ENCODE assay signal across 8 cellular contexts in the genomic region with DNA sequence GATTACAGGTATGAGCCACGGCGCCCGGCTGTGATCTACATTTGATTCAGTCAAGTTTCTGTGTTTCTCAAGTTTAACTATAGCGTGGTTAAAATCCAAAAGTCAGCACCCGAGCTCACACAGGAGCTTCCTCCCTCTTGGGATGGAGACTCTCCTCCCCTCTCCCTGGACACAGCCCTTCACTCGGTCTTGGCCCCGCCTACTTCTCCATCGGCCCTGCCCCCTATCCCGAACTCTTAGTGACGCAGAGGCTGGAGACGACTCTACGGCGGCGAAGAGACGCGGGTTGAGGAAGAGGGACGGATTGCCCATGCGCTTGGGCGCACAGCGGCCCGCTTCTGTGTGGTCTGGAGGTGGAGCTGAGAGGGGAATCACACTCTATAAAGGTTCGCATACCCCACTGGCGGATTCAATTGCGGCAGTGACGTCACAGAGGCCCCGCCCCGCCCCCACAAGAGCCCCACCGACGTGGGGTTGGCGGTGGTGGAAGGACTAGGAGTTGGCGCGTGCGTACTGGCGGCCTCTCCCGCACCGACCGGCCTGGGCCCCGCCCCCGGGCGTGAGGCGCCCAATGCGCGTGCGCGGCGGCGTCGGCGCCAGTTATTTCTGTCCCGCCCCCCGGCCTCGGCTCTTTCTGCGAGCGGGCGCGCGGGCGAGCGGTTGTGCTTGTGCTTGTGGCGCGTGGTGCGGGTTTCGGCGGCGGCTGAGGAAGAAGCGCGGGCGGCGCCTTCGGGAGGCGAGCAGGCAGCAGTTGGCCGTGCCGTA. TPM values are rescaled to one million over a fixed set of nuclear protein-coding genes. Genes with fewer than 3 reads are reported as not detected.
DNase-seq lines count a peak whose midpoint lies in the region; ATAC-seq, FAIRE-seq and TF ChIP-seq lines count a peak whose summit lies in the region.

Gene TRIM28 (plus strand): TSS at position 239 of the 765 bp plus-strand sequence. CDS start 694 bp downstream, outside the sequence.

- H3K36me3 ChIP-seq in ES-I3 (ENCODE audit: insufficient read depth, low read length) (peaks cover 22% of the 10 kb centered on the region), HAP-1 (replicated peaks) (peaks cover 38% of the 10 kb centered on the region), pancreas (peaks cover 1 to 20% (median 16%) of the 10 kb centered on the region in 3 donors), transverse colon (peaks cover 0 to 17% (median 10%) of the 10 kb centered on the region in 4 donors)

- H3K4me3 ChIP-seq in HAP-1 (peak within 1 kb of the TSS; percentile 67), pancreas (peak within 1 kb of the TSS; percentile 80 to 93 (median 84)), transverse colon (peak within 1 kb of the TSS; percentile 57 to 99 (median 97))

- ATAC-seq in pancreas = peak; percentile 92 to 98 (median 95)

- H3K27ac ChIP-seq in pancreas (peak within 1 kb of the TSS; percentile 90 to 99 (median 94)), transverse colon (peak within 1 kb of the TSS; percentile 93 to 99 (median 94))

- 0 to 1% methylated on average over 58 to 73 of the region's 73 CpGs for WGBS in pancreas, 2 donors
- 1% methylated on average over 29 of the region's 73 CpGs; no CpG with 5 or more reads in 1 of the 2 donors for WGBS in transverse colon (ENCODE audit: low coverage in 1 of 2), 2 donors

- in situ Hi-C loops in HAP-1 (cut with MboI; ENCODE audit: low sequenced_read_pairs) (no loop called here), transverse colon (cut with MboI; ENCODE audit: low pct_ligation_motif_present in 1 of 4, low pct_unique_long_range_greater_than_20kb in 1 of 4, low sequenced_read_pairs in 3 of 4) (no loop called here)

- FAIRE-seq in pancreas (lab: Jason Lieb, UNC) = peak; percentile 49

- H3K9ac ChIP-seq in ES-I3 (ENCODE audit: low read depth, low read length) = peak within 1 kb of the TSS; percentile 89

- no peaks in the 10 kb centered on the region for H3K4me1 ChIP-seq in ES-I3 (ENCODE audit: insufficient read depth, low read length)
- peaks cover 12% of the 10 kb centered on the region for H3K4me1 ChIP-seq in HAP-1
- peaks cover 0 to 13% (median 8%) of the 10 kb centered on the region in 3 donors for H3K4me1 ChIP-seq in pancreas
- peaks cover 18 to 34% (median 26%) of the 10 kb centered on the region in 4 donors for H3K4me1 ChIP-seq in transverse colon

- DNase-seq in HAP-1 (ENCODE audit: low spot score in 2 of 2) (peak; percentile 99 to 100), NCI-H226 (peak; percentile 100), germinal center (ENCODE audit: low spot score) (peak; percentile 100), pancreas (peak; percentile 96 to 100 (median 98)), transverse colon (peak; percentile 99), NCI-H1092 treated with DMSO at 0.1 percent for 48 hours (lab: John Stamatoyannopoulos, UW) (no peak)
- DNase-seq in activated effector memory CD4-positive, alpha-beta T cell treated with Interleukin-2 at 50 U/mL for 16 hours = peak; percentile 100

- peak; percentile 91 for TF ChIP-seq POLR2A in transverse colon (IDR thresholded peaks at IDR 0.05)

- no peaks in the 10 kb centered on the region for H3K9me3 ChIP-seq in ES-I3 (ENCODE audit: control insufficient read depth, insufficient read depth, low read length)
- H3K9me3 ChIP-seq in HAP-1 = no peaks in the 10 kb centered on the region
- no peaks in the 10 kb centered on the region for H3K9me3 ChIP-seq in pancreas
- H3K9me3 ChIP-seq in transverse colon = no peaks in the 10 kb centered on the region

- H3K27me3 ChIP-seq in HAP-1 (ENCODE audit: low read depth) (no peaks in the 10 kb centered on the region), pancreas (no peaks in the 10 kb centered on the region), transverse colon (no peaks in the 10 kb centered on the region)

- intact Hi-C loops in pancreas (cut with DNase I) (no loop called here), transverse colon (cut with DNase I; ENCODE audit: low total_unique reads) (no loop called here)

- TF ChIP-seq EP300 in transverse colon (IDR thresholded peaks at IDR 0.05; ENCODE audit: low read depth) = no peak

- TF ChIP-seq CTCF in pancreas (IDR thresholded peaks at IDR 0.05) = no peak
- no peak for TF ChIP-seq CTCF in transverse colon (IDR thresholded peaks at IDR 0.05)

RNA-seq across cellular contexts. Expression of gene TRIM28, which starts in this region (rescaled TPM):
- 100 to 1,000 TPM; 128 to 212 (median 174) TPM for total RNA-seq in pancreas
- polyA plus RNA-seq in pancreas = 100 to 1,000 TPM; 189 to 208 TPM
- 100 to 1,000 TPM; 180 to 694 (median 297) TPM for total RNA-seq in transverse colon
